Comparison of ENCODE assay signal across 1 cellular context in the genomic region with DNA sequence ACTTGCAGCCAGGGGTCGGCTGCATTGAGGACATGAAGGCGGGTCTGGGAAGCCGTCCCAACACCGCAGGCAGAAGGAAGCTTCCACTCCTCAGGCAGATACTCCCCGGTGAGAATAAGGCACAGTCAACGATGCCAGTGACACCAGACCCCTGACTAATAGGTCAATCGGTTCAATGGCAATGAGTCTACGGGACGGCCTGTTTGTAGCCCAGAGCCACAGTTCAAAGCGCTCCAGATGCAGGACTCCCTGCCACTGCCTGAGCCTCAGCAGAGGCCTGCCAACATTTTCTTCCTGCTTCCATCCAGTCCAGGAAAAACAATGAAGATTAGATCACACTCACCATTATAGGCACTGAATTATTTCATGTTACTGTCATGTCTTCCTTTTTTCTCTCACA.
TF ChIP-seq lines count a peak whose summit lies in the region.

No MANE protein-coding gene starts in this region.

TF ChIP-seq in GM23338, 12 proteins besides CTCF, POLR2A, EP300 and RAD21 (continued from another document):
- no peak for TF ChIP-seq STAT1 (IDR thresholded peaks at IDR 0.05; ENCODE audit: unreplicated experiment)
- TF ChIP-seq, protein P1, sequence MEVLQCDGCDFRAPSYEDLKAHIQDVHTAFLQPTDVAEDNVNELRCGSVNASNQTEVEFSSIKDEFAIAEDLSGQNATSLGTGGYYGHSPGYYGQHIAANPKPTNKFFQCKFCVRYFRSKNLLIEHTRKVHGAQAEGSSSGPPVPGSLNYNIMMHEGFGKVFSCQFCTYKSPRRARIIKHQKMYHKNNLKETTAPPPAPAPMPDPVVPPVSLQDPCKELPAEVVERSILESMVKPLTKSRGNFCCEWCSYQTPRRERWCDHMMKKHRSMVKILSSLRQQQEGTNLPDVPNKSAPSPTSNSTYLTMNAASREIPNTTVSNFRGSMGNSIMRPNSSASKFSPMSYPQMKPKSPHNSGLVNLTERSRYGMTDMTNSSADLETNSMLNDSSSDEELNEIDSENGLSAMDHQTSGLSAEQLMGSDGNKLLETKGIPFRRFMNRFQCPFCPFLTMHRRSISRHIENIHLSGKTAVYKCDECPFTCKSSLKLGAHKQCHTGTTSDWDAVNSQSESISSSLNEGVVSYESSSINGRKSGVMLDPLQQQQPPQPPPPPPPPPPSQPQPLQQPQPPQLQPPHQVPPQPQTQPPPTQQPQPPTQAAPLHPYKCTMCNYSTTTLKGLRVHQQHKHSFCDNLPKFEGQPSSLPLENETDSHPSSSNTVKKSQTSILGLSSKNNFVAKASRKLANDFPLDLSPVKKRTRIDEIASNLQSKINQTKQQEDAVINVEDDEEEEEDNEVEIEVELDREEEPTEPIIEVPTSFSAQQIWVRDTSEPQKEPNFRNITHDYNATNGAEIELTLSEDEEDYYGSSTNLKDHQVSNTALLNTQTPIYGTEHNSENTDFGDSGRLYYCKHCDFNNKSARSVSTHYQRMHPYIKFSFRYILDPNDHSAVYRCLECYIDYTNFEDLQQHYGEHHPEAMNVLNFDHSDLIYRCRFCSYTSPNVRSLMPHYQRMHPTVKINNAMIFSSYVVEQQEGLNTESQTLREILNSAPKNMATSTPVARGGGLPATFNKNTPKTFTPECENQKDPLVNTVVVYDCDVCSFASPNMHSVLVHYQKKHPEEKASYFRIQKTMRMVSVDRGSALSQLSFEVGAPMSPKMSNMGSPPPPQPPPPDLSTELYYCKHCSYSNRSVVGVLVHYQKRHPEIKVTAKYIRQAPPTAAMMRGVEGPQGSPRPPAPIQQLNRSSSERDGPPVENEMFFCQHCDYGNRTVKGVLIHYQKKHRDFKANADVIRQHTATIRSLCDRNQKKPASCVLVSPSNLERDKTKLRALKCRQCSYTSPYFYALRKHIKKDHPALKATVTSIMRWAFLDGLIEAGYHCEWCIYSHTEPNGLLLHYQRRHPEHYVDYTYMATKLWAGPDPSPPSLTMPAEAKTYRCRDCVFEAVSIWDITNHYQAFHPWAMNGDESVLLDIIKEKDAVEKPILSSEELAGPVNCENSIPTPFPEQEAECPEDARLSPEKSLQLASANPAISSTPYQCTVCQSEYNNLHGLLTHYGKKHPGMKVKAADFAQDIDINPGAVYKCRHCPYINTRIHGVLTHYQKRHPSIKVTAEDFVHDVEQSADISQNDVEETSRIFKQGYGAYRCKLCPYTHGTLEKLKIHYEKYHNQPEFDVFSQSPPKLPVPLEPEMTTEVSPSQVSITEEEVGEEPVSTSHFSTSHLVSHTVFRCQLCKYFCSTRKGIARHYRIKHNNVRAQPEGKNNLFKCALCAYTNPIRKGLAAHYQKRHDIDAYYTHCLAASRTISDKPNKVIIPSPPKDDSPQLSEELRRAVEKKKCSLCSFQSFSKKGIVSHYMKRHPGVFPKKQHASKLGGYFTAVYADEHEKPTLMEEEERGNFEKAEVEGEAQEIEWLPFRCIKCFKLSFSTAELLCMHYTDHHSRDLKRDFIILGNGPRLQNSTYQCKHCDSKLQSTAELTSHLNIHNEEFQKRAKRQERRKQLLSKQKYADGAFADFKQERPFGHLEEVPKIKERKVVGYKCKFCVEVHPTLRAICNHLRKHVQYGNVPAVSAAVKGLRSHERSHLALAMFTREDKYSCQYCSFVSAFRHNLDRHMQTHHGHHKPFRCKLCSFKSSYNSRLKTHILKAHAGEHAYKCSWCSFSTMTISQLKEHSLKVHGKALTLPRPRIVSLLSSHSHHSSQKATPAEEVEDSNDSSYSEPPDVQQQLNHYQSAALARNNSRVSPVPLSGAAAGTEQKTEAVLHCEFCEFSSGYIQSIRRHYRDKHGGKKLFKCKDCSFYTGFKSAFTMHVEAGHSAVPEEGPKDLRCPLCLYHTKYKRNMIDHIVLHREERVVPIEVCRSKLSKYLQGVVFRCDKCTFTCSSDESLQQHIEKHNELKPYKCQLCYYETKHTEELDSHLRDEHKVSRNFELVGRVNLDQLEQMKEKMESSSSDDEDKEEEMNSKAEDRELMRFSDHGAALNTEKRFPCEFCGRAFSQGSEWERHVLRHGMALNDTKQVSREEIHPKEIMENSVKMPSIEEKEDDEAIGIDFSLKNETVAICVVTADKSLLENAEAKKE (CRISPR knock-in tag; IDR thresholded peaks at IDR 0.05) = no peak
- no peak for TF ChIP-seq EZH2phosphoT487 (IDR thresholded peaks at IDR 0.05; ENCODE audit: unreplicated experiment)
- TF ChIP-seq ZNF331 (CRISPR knock-in tag; IDR thresholded peaks at IDR 0.05; ENCODE audit: low read depth) = no peak
- no peak for TF ChIP-seq JUNB (IDR thresholded peaks at IDR 0.05; ENCODE audit: unreplicated experiment)
- no peak for TF ChIP-seq POLR2AphosphoS5 (IDR thresholded peaks at IDR 0.05; ENCODE audit: low read depth)
- no peak for TF ChIP-seq CREB1 (CRISPR knock-in tag; IDR thresholded peaks at IDR 0.05; ENCODE audit: low read depth)
- no peak for TF ChIP-seq NANOG (IDR thresholded peaks at IDR 0.05; ENCODE audit: borderline replicate concordance)
